Comparison of ENCODE assay signal across 13 cellular contexts in genomic region chr5:68644971-68645370, GRCh38.
DNase-seq lines count a peak whose midpoint lies in the region; ATAC-seq, FAIRE-seq and TF ChIP-seq lines count a peak whose summit lies in the region.
"Had no signal": no experiment of that assay in that cellular context is flagged by ENCODE, and none has a peak within 500 bp of the region (broad histone marks: within the 10 kb centered on the region; RNA-seq: fewer than 3 reads in every experiment).

No MANE protein-coding gene starts in this region.

- FAIRE-seq in GM12892 (lab: Jason Lieb, UNC), result peak; percentile 85

- TF ChIP-seq CTCF in uterus (IDR thresholded peaks at IDR 0.05), result no peak

- no peaks in the 10 kb centered on the region for H3K27me3 ChIP-seq in uterus
- H3K27me3 ChIP-seq: dorsolateral prefrontal cortex had no signal

- DNase-seq in GM12892 (ENCODE audit: insufficient read length) (peak; percentile 2), HT-29 (ENCODE audit: low spot score) (peak; percentile 30), uterus (no peak), NCI-H187 treated with DMSO at 0.1 percent for 48 hours (lab: John Stamatoyannopoulos, UW) (no peak), DMS79 (lab: John Stamatoyannopoulos, UW) (no peak)
- DNase-seq in activated T-cell treated with anti-CD3 and anti-CD28 coated beads, Interleukin-2, amount 50 U/mL, for 1 hour, result no peak
- DNase-seq: dorsolateral prefrontal cortex; hippocampal formation; Karpas-422; natural killer cell; stimulated activated CD4-positive, alpha-beta T cell treated with anti-CD3 and anti-CD28 coated beads, Interleukin-15, amount 100 ng/mL, for 24 hours had no signal

- ATAC-seq in GM19395 (IDR thresholded peaks at IDR 0.05; ENCODE audit: unreplicated experiment) (peak; percentile 99), HG02884 (IDR thresholded peaks at IDR 0.05; ENCODE audit: unreplicated experiment) (peak; percentile 97)
- ATAC-seq: natural killer cell had no signal

- H3K4me3 ChIP-seq in uterus, result no peak overlapping the region
- H3K4me3 ChIP-seq: dorsolateral prefrontal cortex had no signal

- intact Hi-C loops in uterus (cut with DNase I; ENCODE audit: low total_unique reads), result no loop called here

- H3K36me3 ChIP-seq in uterus, result no peaks in the 10 kb centered on the region

- peaks cover 0 to 5% of the 10 kb centered on the region in 2 donors for H3K4me1 ChIP-seq in uterus

- H3K27ac ChIP-seq in uterus, result peak overlapping the region in 1 of 2 donors; percentile 87
- H3K27ac ChIP-seq: dorsolateral prefrontal cortex had no signal

- TF ChIP-seq POLR2A in GM12892 (IDR thresholded peaks at IDR 0.05; ENCODE audit: low read depth, low read length), result no peak
- TF ChIP-seq POLR2A in uterus (IDR thresholded peaks at IDR 0.05), result no peak

- no peaks in the 10 kb centered on the region for H3K9me3 ChIP-seq in uterus

Comparison
In these comparisons a context has a peak if more than half of its experiments do, and no peak if none do; other contexts are left out.
1. DNase-seq: peak in GM12892 (single experiment) and HT-29 (single experiment); none in uterus (0 of 2), NCI-H187 treated with DMSO at 0.1 percent for 48 hours (single experiment), DMS79 (single experiment) and activated T-cell treated with anti-CD3 and anti-CD28 coated beads, Interleukin-2, amount 50 U/mL, for 1 hour (single experiment).